In the genomic region with DNA sequence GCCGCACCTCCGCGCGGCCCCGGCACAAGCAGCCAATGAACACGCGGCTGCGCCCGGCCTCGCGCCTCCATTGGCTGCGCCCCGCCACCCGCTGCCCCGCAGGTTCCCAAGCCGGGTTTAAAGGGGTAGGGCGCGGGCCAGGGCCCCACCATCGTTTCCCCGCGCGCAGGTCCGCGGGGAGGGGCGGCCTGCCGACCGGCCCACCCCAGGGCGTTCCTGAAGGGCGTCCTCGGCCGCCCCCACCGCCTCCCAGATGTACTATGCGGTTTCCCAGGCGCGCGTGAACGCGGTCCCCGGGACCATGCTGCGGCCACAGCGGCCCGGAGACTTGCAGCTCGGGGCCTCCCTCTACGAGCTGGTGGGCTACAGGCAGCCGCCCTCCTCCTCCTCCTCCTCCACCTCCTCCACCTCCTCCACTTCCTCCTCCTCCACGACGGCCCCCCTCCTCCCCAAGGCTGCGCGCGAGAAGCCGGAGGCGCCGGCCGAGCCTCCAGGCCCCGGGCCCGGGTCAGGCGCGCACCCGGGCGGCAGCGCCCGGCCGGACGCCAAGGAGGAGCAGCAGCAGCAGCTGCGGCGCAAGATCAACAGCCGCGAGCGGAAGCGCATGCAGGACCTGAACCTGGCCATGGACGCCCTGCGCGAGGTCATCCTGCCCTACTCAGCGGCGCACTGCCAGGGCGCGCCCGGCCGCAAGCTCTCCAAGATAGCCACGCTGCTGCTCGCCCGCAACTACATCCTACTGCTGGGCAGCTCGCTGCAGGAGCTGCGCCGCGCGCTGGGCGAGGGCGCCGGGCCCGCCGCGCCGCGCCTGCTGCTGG, we compare ENCODE assay signal across 1 cellular context.
TF ChIP-seq lines count a peak whose summit lies in the region.

A gene with protein sequence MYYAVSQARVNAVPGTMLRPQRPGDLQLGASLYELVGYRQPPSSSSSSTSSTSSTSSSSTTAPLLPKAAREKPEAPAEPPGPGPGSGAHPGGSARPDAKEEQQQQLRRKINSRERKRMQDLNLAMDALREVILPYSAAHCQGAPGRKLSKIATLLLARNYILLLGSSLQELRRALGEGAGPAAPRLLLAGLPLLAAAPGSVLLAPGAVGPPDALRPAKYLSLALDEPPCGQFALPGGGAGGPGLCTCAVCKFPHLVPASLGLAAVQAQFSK (plus strand): TSS at position 148 of the 818 bp plus-strand sequence. CDS start 106 bp downstream, at position 254.

TF ChIP-seq in H1, 55 proteins besides CTCF, POLR2A, EP300 and RAD21 (continued from another document):
- TF ChIP-seq, protein P1, sequence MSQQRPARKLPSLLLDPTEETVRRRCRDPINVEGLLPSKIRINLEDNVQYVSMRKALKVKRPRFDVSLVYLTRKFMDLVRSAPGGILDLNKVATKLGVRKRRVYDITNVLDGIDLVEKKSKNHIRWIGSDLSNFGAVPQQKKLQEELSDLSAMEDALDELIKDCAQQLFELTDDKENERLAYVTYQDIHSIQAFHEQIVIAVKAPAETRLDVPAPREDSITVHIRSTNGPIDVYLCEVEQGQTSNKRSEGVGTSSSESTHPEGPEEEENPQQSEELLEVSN (IDR thresholded peaks at IDR 0.05): peak; percentile 75
- TF ChIP-seq, protein P2, sequence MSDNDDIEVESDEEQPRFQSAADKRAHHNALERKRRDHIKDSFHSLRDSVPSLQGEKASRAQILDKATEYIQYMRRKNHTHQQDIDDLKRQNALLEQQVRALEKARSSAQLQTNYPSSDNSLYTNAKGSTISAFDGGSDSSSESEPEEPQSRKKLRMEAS (IDR thresholded peaks at IDR 0.05): peak; percentile 88
